ENCODE assay signal across 1 cellular context in the genomic region with DNA sequence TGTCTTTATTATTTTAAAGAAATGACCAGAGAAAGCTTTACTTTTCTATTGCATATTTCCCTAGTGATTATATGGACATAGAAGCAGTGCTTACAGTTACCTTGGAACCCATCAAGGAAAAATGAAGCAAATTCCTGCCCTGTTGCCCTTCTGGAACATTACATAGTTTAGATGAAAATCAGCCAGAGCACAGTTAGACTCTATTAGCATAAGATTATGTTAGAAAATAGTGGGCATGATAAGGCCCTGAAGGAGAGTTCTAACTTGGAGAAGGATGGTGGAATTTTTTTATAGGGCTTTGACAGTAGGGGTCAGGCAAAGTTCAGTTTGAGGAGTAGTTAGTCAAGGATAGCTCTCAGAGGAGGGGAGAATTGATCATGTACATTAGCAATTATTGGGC.
TF ChIP-seq lines count a peak whose summit lies in the region.

No MANE protein-coding gene starts in this region.

TF ChIP-seq in IMR-90, 13 proteins besides CTCF, POLR2A, EP300 and RAD21 (continued from another document):
- TF ChIP-seq MAFK (IDR thresholded peaks at IDR 0.05; ENCODE audit: low read depth, low read length) (no peak), CHD1 (IDR thresholded peaks at IDR 0.05; ENCODE audit: low read depth, low read length) (no peak), RFX5 (IDR thresholded peaks at IDR 0.05; ENCODE audit: low read depth, low read length) (no peak)
